6 cellular contexts compared by ENCODE assay signal in the genomic region with DNA sequence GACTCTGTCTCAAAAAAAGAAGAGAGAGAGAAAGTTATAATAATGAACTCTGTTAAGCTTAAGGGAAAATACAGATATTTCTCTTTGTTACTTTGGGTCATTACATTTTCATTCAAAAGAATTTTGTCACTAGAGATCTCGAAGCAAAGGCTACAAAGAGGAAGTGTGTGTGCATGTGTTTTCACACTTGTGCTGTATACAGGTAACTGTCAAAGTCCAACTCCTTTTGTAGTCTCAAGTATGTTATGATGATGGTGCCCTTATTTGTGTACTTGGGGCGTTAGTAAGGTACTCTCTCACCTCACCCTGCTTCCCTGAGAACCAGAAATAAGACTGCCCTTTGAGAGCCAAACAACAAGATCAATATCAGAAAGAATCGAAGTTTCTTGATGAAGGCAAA.
"Had no signal": no experiment of that assay in that cellular context is flagged by ENCODE, and none has a peak within 500 bp of the region (broad histone marks: within the 10 kb centered on the region; RNA-seq: fewer than 3 reads in every experiment).

No MANE protein-coding gene starts in this region.

- H3K4me3 ChIP-seq: K562 had no signal

- H3K27ac ChIP-seq: HL-60 had no signal

- DNase-seq: IMR-90, KBM-7 had no signal

- FAIRE-seq: HepG2, HTR-8/SVneo, K562 had no signal

- ATAC-seq: HepG2, K562 had no signal
